ENCODE assay signal across 8 cellular contexts in genomic region chr1:229661022-229661877, GRCh38. TPM values are rescaled to one million over a fixed set of nuclear protein-coding genes. Genes with fewer than 3 reads are reported as not detected.
DNase-seq lines count a peak whose midpoint lies in the region; ATAC-seq, FAIRE-seq and TF ChIP-seq lines count a peak whose summit lies in the region.

No MANE protein-coding gene starts in this region.

- H3K36me3 Mint-ChIP-seq in neural progenitor cell: peaks cover 4% of the 10 kb centered on the region

- no peak overlapping the region for H3K4me3 Mint-ChIP-seq in neural progenitor cell

- POLR2A ChIA-PET in BJ (lab: Charles Lee): no interaction called here

- FAIRE-seq in HTR-8/SVneo (lab: Jason Lieb, UNC): no peak

- H3K4me3 ChIP-seq in BJ (ENCODE audit: low read depth, low read length): no peak overlapping the region
- no peak overlapping the region for H3K4me3 ChIP-seq in fibroblast of lung (replicated peaks in 1 of 4; ENCODE audit: control extremely low read depth in 1 of 4, insufficient read depth in 1 of 4, low read depth in 3 of 4, low read length in 4 of 4)
- no peak overlapping the region for H3K4me3 ChIP-seq in neural progenitor cell

- H3K27me3 ChIP-seq in BJ (ENCODE audit: control insufficient read depth, insufficient read depth, low read length) (no peaks in the 10 kb centered on the region), fibroblast of lung (ENCODE audit: control insufficient read depth, insufficient read depth, low read length) (no peaks in the 10 kb centered on the region), neural progenitor cell (no peaks in the 10 kb centered on the region)

- peaks cover 22% of the 10 kb centered on the region for H3F3A ChIP-seq in neural progenitor cell (ENCODE audit: low read depth)

- peaks cover 3% of the 10 kb centered on the region; the same call in 1 of the 2 replicates for H3K36me3 ChIP-seq in BJ (ENCODE audit: control insufficient read depth, insufficient read depth, low read length)
- H3K36me3 ChIP-seq in fibroblast of lung (ENCODE audit: control insufficient read depth, insufficient read depth, low read length): no peaks in the 10 kb centered on the region
- H3K36me3 ChIP-seq in neural progenitor cell: peaks cover 5% of the 10 kb centered on the region

- peak; percentile 96 for TF ChIP-seq CTCF in BJ (IDR thresholded peaks at IDR 0.05; ENCODE audit: insufficient read depth, low read depth, low read length)
- peak; percentile 96 to 98 for TF ChIP-seq CTCF in fibroblast of lung (conservative IDR thresholded peaks at IDR 0.05 in 1 of 2, IDR thresholded peaks at IDR 0.05 in 1 of 2; ENCODE audit: low read depth in 1 of 2, low read length in 2 of 2)
- peak; percentile 88 for TF ChIP-seq CTCF in neural progenitor cell (IDR thresholded peaks at IDR 0.05)

- peak; percentile 58 for ATAC-seq in GM19328 (IDR thresholded peaks at IDR 0.05; ENCODE audit: unreplicated experiment)

- H4K20me1 ChIP-seq in fibroblast of lung (ENCODE audit: control insufficient read depth, extremely low read depth, insufficient read depth, low read length) (no peaks in the 10 kb centered on the region), neural progenitor cell (ENCODE audit: low read depth) (no peaks in the 10 kb centered on the region)

- H3K4me1 Mint-ChIP-seq in neural progenitor cell: no peaks in the 10 kb centered on the region

- H3K27me3 Mint-ChIP-seq in neural progenitor cell (ENCODE audit: insufficient read depth, low read depth): peaks cover 2% of the 10 kb centered on the region

- no peaks in the 10 kb centered on the region for H3K9me3 Mint-ChIP-seq in neural progenitor cell

- no peak overlapping the region for H3K27ac ChIP-seq in fibroblast of lung (ENCODE audit: insufficient read depth, low read length)
- no peak overlapping the region for H3K27ac ChIP-seq in neural progenitor cell

- H3K9me3 ChIP-seq in fibroblast of lung (ENCODE audit: control insufficient read depth, insufficient read depth, low read depth, low read length) (no peaks in the 10 kb centered on the region), neural progenitor cell (ENCODE audit: low read depth) (no peaks in the 10 kb centered on the region)

- H2AFZ ChIP-seq in fibroblast of lung (ENCODE audit: low read length): no peak overlapping the region
- H2AFZ ChIP-seq in neural progenitor cell (replicated peaks): no peak overlapping the region

- H3K79me2 ChIP-seq in fibroblast of lung (ENCODE audit: control insufficient read depth, insufficient read depth, low read length) (no peaks in the 10 kb centered on the region), neural progenitor cell (ENCODE audit: low read depth) (no peaks in the 10 kb centered on the region)

- H3K4me2 ChIP-seq in fibroblast of lung (ENCODE audit: extremely low read depth, insufficient read depth, low read length): no peak overlapping the region
- H3K4me2 ChIP-seq in neural progenitor cell: no peak overlapping the region

- DNase-seq in BJ (ENCODE audit: low read depth) (no peak), HTR-8/SVneo (ENCODE audit: insufficient read length, low spot score) (peak; percentile 85), OCI-M1 (lab: John Stamatoyannopoulos, UW) (peak; percentile 58), fibroblast of lung (ENCODE audit: low read depth in 2 of 2) (peak; percentile 58 to 75), neural progenitor cell (ENCODE audit: low spot score) (peak; percentile 86), stromal cell of bone marrow (ENCODE audit: low read depth) (peak; percentile 36)
- peak; percentile 80 to 82 for DNase-seq in activated T-cell treated with anti-CD3 and anti-CD28 coated beads, Interleukin-2, amount 50 U/mL, for 48 hours

- CTCF ChIA-PET in BJ (lab: Yijun Ruan, JAX): interaction anchor here (0.6 to 3.7 kb wide), 28 partner anchors 11 to 1682 kb away, joined by 3 to 26 read pairs (median 3); no protein-coding TSS in a partner anchor

- H3K9ac ChIP-seq in fibroblast of lung (ENCODE audit: insufficient read depth, low read length): no peak overlapping the region
- H3K9ac ChIP-seq in neural progenitor cell: no peak overlapping the region

- H3K27ac Mint-ChIP-seq in neural progenitor cell: no peak overlapping the region

- H3K4me1 ChIP-seq in fibroblast of lung (ENCODE audit: control insufficient read depth, extremely low read depth, insufficient read depth, low read length) (no peaks in the 10 kb centered on the region), neural progenitor cell (no peaks in the 10 kb centered on the region)

RNA-seq across cellular contexts. Expression of gene URB2, which starts 35.2 kb away (rescaled TPM):
- 4.9 and 5.2 TPM in 2 replicates for polyA plus RNA-seq in BJ (2011; rRNA removed)
- polyA minus RNA-seq in BJ (2011; rRNA and poly(A)+ RNA removed): 13.2 and 14.3 TPM in 2 replicates
- 8.7 and 8.8 TPM in 2 replicates for total RNA-seq in fibroblast of lung
- polyA plus RNA-seq in fibroblast of lung: 5.2 and 9.2 TPM in 2 replicates
- 4.0 and 6.7 TPM in 2 replicates for polyA plus RNA-seq in fibroblast of lung (2012)
- 11.3 and 22.7 TPM in 2 replicates for polyA minus RNA-seq in fibroblast of lung (ENCODE audit: low replicate concordance)
- 10.3 and 12.9 TPM in 2 replicates for total RNA-seq in neural progenitor cell (ENCODE audit: low replicate concordance)

RNA-seq across cellular contexts. Expression of gene TAF5L, which starts 35.3 kb away (rescaled TPM):
- polyA plus RNA-seq in BJ (2011; rRNA removed) (16.3 and 19.4 TPM in 2 replicates), fibroblast of lung (18.6 and 23.7 TPM in 2 replicates)
- 21.9 and 26.4 TPM in 2 replicates for polyA minus RNA-seq in BJ (2011; rRNA and poly(A)+ RNA removed)
- total RNA-seq in fibroblast of lung (13.6 and 17.3 TPM in 2 replicates), neural progenitor cell (ENCODE audit: low replicate concordance) (8.5 and 12.3 TPM in 2 replicates)
- 13.9 and 15.3 TPM in 2 replicates for polyA plus RNA-seq in fibroblast of lung (2012)
- polyA minus RNA-seq in fibroblast of lung (ENCODE audit: low replicate concordance): 20.3 and 24.3 TPM in 2 replicates
